ENCODE assay signal across 8 cellular contexts in genomic region chr19:45075215-45076028, GRCh38. TPM values are rescaled to one million over a fixed set of nuclear protein-coding genes. Genes with fewer than 3 reads are reported as not detected.
DNase-seq lines count a peak whose midpoint lies in the region; ATAC-seq lines count a peak whose summit lies in the region.

No MANE protein-coding gene starts in this region.

- H3K36me3 ChIP-seq in CD4-positive, CD25-positive, alpha-beta regulatory T cell (ENCODE audit: control insufficient read depth, insufficient read depth, low read length), result peaks cover 5% of the 10 kb centered on the region

- H3K4me3 ChIP-seq in CD4-positive, CD25-positive, alpha-beta regulatory T cell (ENCODE audit: low read depth, low read length), result no peak overlapping the region

- H3K9me3 Mint-ChIP-seq in CD4-positive, CD25-positive, alpha-beta regulatory T cell, result no peaks in the 10 kb centered on the region
- H3K9me3 Mint-ChIP-seq in activated T-helper 1 cell treated with anti-CD3 and anti-CD28 coated beads, Interleukin-12 subunit alpha, Interleukin-12 subunit beta, Interleukin-2, Interleukin-4 antibody, amounts not matched to agents 30 ng/mL and 10 ng/mL and 1 ng/mL, durations not matched to agents 14 hours and 24 hours and 36 hours, result no peaks in the 10 kb centered on the region

- intact Hi-C loops in activated T-helper 1 cell treated with anti-CD3 and anti-CD28 coated beads, Interleukin-12 subunit alpha, Interleukin-12 subunit beta, Interleukin-2, Interleukin-4 antibody, amounts not matched to agents 30 ng/mL and 10 ng/mL and 1 ng/mL, durations not matched to agents 14 hours and 24 hours and 36 hours (cut with micrococcal nuclease), result loop anchor here (1.0 to 5.0 kb wide), 4 partner anchors 36 to 332 kb away; partner anchors contain the start of genes CLASRP, MARK4, POLR1G and PPP1R13L
- intact Hi-C loops in head of caudate nucleus (cut with DNase I), result no loop called here

- H3K27ac Mint-ChIP-seq in CD4-positive, CD25-positive, alpha-beta regulatory T cell, result peak overlapping the region; percentile 29 to 85 (median 83)
- peak overlapping the region; percentile 48 for H3K27ac Mint-ChIP-seq in activated T-helper 1 cell treated with anti-CD3 and anti-CD28 coated beads, Interleukin-12 subunit alpha, Interleukin-12 subunit beta, Interleukin-2, Interleukin-4 antibody, amounts not matched to agents 30 ng/mL and 10 ng/mL and 1 ng/mL, durations not matched to agents 14 hours and 24 hours and 36 hours

- H3K9me3 ChIP-seq in CD4-positive, CD25-positive, alpha-beta regulatory T cell (ENCODE audit: control insufficient read depth in 2 of 2, low read length in 2 of 2), result no peaks in the 10 kb centered on the region

- peak overlapping the region; percentile 66 for H3K27ac ChIP-seq in CD4-positive, CD25-positive, alpha-beta regulatory T cell (ENCODE audit: insufficient read depth, low read length, poor library complexity, severe bottlenecking)

- peaks cover 6 to 44% (median 22%) of the 10 kb centered on the region in 4 donors for H3K4me1 Mint-ChIP-seq in CD4-positive, CD25-positive, alpha-beta regulatory T cell
- peaks cover 24% of the 10 kb centered on the region for H3K4me1 Mint-ChIP-seq in activated T-helper 1 cell treated with anti-CD3 and anti-CD28 coated beads, Interleukin-12 subunit alpha, Interleukin-12 subunit beta, Interleukin-2, Interleukin-4 antibody, amounts not matched to agents 30 ng/mL and 10 ng/mL and 1 ng/mL, durations not matched to agents 14 hours and 24 hours and 36 hours (ENCODE audit: low read depth)

- peak overlapping the region; percentile 77 to 86 (median 82) for H3K4me3 Mint-ChIP-seq in CD4-positive, CD25-positive, alpha-beta regulatory T cell
- peak overlapping the region; percentile 83 for H3K4me3 Mint-ChIP-seq in activated T-helper 1 cell treated with anti-CD3 and anti-CD28 coated beads, Interleukin-12 subunit alpha, Interleukin-12 subunit beta, Interleukin-2, Interleukin-4 antibody, amounts not matched to agents 30 ng/mL and 10 ng/mL and 1 ng/mL, durations not matched to agents 14 hours and 24 hours and 36 hours

- H3K27me3 ChIP-seq in CD4-positive, CD25-positive, alpha-beta regulatory T cell (ENCODE audit: control insufficient read depth, insufficient read depth, low read length), result no peaks in the 10 kb centered on the region

- peaks cover 1% of the 10 kb centered on the region for H3K36me3 Mint-ChIP-seq in CD4-positive, CD25-positive, alpha-beta regulatory T cell
- no peaks in the 10 kb centered on the region for H3K36me3 Mint-ChIP-seq in activated T-helper 1 cell treated with anti-CD3 and anti-CD28 coated beads, Interleukin-12 subunit alpha, Interleukin-12 subunit beta, Interleukin-2, Interleukin-4 antibody, amounts not matched to agents 30 ng/mL and 10 ng/mL and 1 ng/mL, durations not matched to agents 14 hours and 24 hours and 36 hours (ENCODE audit: low read depth)

- H3K27me3 Mint-ChIP-seq in CD4-positive, CD25-positive, alpha-beta regulatory T cell, result no peaks in the 10 kb centered on the region
- H3K27me3 Mint-ChIP-seq in activated T-helper 1 cell treated with anti-CD3 and anti-CD28 coated beads, Interleukin-12 subunit alpha, Interleukin-12 subunit beta, Interleukin-2, Interleukin-4 antibody, amounts not matched to agents 30 ng/mL and 10 ng/mL and 1 ng/mL, durations not matched to agents 14 hours and 24 hours and 36 hours (ENCODE audit: insufficient read depth), result no peaks in the 10 kb centered on the region

- peak; percentile 17 to 24 for ATAC-seq in CD4-positive, CD25-positive, alpha-beta regulatory T cell (ENCODE audit: low read depth in 2 of 2)
- ATAC-seq in GM18909 (IDR thresholded peaks at IDR 0.05; ENCODE audit: poor library complexity, unreplicated experiment), result peak; percentile 58
- ATAC-seq in HG03064 (IDR thresholded peaks at IDR 0.05; ENCODE audit: low read depth, unreplicated experiment), result peak; percentile 58

- H3K4me1 ChIP-seq in CD4-positive, CD25-positive, alpha-beta regulatory T cell (ENCODE audit: control insufficient read depth, insufficient read depth, low read length, poor library complexity, severe bottlenecking), result peaks cover 42% of the 10 kb centered on the region

- DNase-seq in CD4-positive, CD25-positive, alpha-beta regulatory T cell, result peak; percentile 14 to 62 (median 31)
- DNase-seq in NCI-H69 (lab: John Stamatoyannopoulos, UW) (peak; percentile 83), head of caudate nucleus (peak in 34 of 42 donors; percentile 14 to 67 (median 44)), occipital lobe (lab: John Stamatoyannopoulos, UW) (peak; percentile 18), SW 1271 (lab: John Stamatoyannopoulos, UW) (no peak)
- DNase-seq in activated T-helper 1 cell treated with anti-CD3 and anti-CD28 coated beads, Interleukin-12 subunit alpha, Interleukin-12 subunit beta, Interleukin-2, Interleukin-4 antibody, amounts not matched to agents 30 ng/mL and 10 ng/mL and 1 ng/mL, durations not matched to agents 14 hours and 24 hours and 36 hours (ENCODE audit: low spot score), result no peak

RNA-seq across cellular contexts. Expression of gene ZNF296, which starts 0.9 kb away (rescaled TPM):
- total RNA-seq in CD4-positive, CD25-positive, alpha-beta regulatory T cell, result 3.0 TPM
- 1 to 10 TPM; 1.8 to 2.5 (median 2.0) TPM for polyA plus RNA-seq in CD4-positive, CD25-positive, alpha-beta regulatory T cell
- 4.3 and 4.7 TPM in 2 replicates for total RNA-seq in activated T-helper 1 cell treated with anti-CD3 and anti-CD28 coated beads, Interleukin-12 subunit alpha, Interleukin-12 subunit beta, Interleukin-2, Interleukin-4 antibody, amounts not matched to agents 30 ng/mL and 10 ng/mL and 1 ng/mL, durations not matched to agents 14 hours and 24 hours and 36 hours
- total RNA-seq in occipital lobe, result not detected

RNA-seq across cellular contexts. Expression of gene GEMIN7, which starts 3.6 kb away (rescaled TPM):
- total RNA-seq in CD4-positive, CD25-positive, alpha-beta regulatory T cell, result 6.6 TPM
- polyA plus RNA-seq in CD4-positive, CD25-positive, alpha-beta regulatory T cell, result 10 to 100 TPM; 64.6 to 93.1 (median 79.7) TPM
- total RNA-seq in activated T-helper 1 cell treated with anti-CD3 and anti-CD28 coated beads, Interleukin-12 subunit alpha, Interleukin-12 subunit beta, Interleukin-2, Interleukin-4 antibody, amounts not matched to agents 30 ng/mL and 10 ng/mL and 1 ng/mL, durations not matched to agents 14 hours and 24 hours and 36 hours, result 46.8 and 53.6 TPM in 2 replicates
- total RNA-seq in occipital lobe, result 13.3 TPM

RNA-seq across cellular contexts. Expression of gene PPP1R37, which starts 17.6 kb away (rescaled TPM):
- total RNA-seq in CD4-positive, CD25-positive, alpha-beta regulatory T cell, result 17.4 TPM
- 1 to 10 TPM in 1 of 4 donors, under 1 TPM in 3; 0.61 to 1.0 (median 0.65) TPM for polyA plus RNA-seq in CD4-positive, CD25-positive, alpha-beta regulatory T cell
- 20.4 and 20.5 TPM in 2 replicates for total RNA-seq in activated T-helper 1 cell treated with anti-CD3 and anti-CD28 coated beads, Interleukin-12 subunit alpha, Interleukin-12 subunit beta, Interleukin-2, Interleukin-4 antibody, amounts not matched to agents 30 ng/mL and 10 ng/mL and 1 ng/mL, durations not matched to agents 14 hours and 24 hours and 36 hours
- 20.6 TPM for total RNA-seq in occipital lobe

RNA-seq across cellular contexts. Expression of gene CLASRP, which starts 36.6 kb away (rescaled TPM):
- 189 TPM for total RNA-seq in CD4-positive, CD25-positive, alpha-beta regulatory T cell
- polyA plus RNA-seq in CD4-positive, CD25-positive, alpha-beta regulatory T cell, result 1 to 10 TPM; 3.9 to 4.9 (median 4.3) TPM
- 106 and 116 TPM in 2 replicates for total RNA-seq in activated T-helper 1 cell treated with anti-CD3 and anti-CD28 coated beads, Interleukin-12 subunit alpha, Interleukin-12 subunit beta, Interleukin-2, Interleukin-4 antibody, amounts not matched to agents 30 ng/mL and 10 ng/mL and 1 ng/mL, durations not matched to agents 14 hours and 24 hours and 36 hours
- total RNA-seq in occipital lobe, result 3.9 TPM

Comparison
In these comparisons a context has a peak if more than half of its experiments do, and no peak if none do; other contexts are left out.
1. DNase-seq: peak in CD4-positive, CD25-positive, alpha-beta regulatory T cell (3 of 3), NCI-H69 (single experiment), head of caudate nucleus (34 of 42) and occipital lobe (single experiment); none in activated T-helper 1 cell treated with anti-CD3 and anti-CD28 coated beads, Interleukin-12 subunit alpha, Interleukin-12 subunit beta, Interleukin-2, Interleukin-4 antibody, amounts not matched to agents 30 ng/mL and 10 ng/mL and 1 ng/mL, durations not matched to agents 14 hours and 24 hours and 36 hours (single experiment) and SW 1271 (0 of 2).
2. Peak in every context shown above with its lines, with median percentiles within 50 percentile points of each other: ATAC-seq.